8 cellular contexts compared by ENCODE assay signal in the genomic region with DNA sequence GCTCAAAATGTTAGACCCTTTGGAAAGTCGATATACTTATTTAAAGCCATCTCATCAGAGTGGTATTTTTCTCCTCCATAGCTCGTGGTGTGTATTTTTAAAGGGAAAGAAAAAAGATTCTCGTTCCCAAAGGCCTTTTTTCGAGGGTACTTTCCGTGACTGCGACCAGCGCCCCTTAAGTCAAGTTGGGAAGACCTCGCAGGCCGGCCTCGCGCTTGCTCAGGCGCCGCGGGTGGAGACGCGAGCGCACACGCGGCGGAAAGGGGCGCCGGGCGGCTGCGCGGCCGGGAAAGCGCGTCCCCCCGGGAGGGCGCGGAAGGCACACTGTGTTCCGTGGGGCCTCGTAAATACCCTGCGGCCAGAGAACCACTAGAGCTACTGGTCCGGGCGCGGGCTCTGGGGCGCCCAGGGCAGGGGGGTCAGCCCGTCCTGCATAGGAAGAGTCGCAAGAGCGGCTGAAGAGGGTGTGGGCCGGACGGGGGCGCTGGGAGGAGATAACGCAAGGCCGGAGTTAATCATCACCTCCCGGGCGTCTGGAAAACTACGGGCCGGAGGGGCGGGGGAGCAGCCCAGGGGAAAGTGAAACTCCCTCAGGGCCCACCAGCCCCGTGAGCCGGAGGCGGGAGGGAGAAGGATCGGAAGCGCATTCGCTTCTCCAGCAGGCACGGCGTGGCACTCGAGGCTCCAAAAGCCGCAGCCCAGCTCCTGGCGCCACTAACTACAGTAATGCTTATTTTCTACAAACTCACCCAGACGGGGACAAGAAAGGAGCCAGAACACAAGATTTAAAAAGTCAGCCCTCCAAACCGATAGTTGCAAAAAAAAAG. TPM values are rescaled to one million over a fixed set of nuclear protein-coding genes. Genes with fewer than 3 reads are reported as not detected.
DNase-seq lines count a peak whose midpoint lies in the region; ATAC-seq and TF ChIP-seq lines count a peak whose summit lies in the region.

No MANE protein-coding gene starts in this region.

- no peaks in the 10 kb centered on the region for H3K36me3 ChIP-seq in CD4-positive, alpha-beta memory T cell (ENCODE audit: insufficient read depth, low read length)
- H3K36me3 ChIP-seq in endocrine pancreas (ENCODE audit: control insufficient read depth, insufficient read depth, low read length), result no peaks in the 10 kb centered on the region

- H3K9ac ChIP-seq in endocrine pancreas (ENCODE audit: control insufficient read depth, insufficient read depth, low read length), result peak overlapping the region; percentile 97

- peak overlapping the region; percentile 97 to 100 (median 100) for H3K4me3 Mint-ChIP-seq in CD4-positive, alpha-beta memory T cell
- peak overlapping the region; percentile 99 for H3K4me3 Mint-ChIP-seq in activated CD8-positive, alpha-beta memory T cell treated with anti-CD3 and anti-CD28 coated beads, Interleukin-2, amount 10 ng/mL, durations not matched to agents 7 days and 5 days
- peak overlapping the region; percentile 99 for H3K4me3 Mint-ChIP-seq in mesothelial cell of epicardium

- peaks cover 2 to 5% of the 10 kb centered on the region in 2 donors for H3K27me3 Mint-ChIP-seq in CD4-positive, alpha-beta memory T cell
- peaks cover 2% of the 10 kb centered on the region for H3K27me3 Mint-ChIP-seq in activated CD8-positive, alpha-beta memory T cell treated with anti-CD3 and anti-CD28 coated beads, Interleukin-2, amount 10 ng/mL, durations not matched to agents 7 days and 5 days
- H3K27me3 Mint-ChIP-seq in mesothelial cell of epicardium (ENCODE audit: low read depth), result no peaks in the 10 kb centered on the region

- peaks cover 0 to 15% (median 0%) of the 10 kb centered on the region in 8 donors for H3K9me3 Mint-ChIP-seq in CD4-positive, alpha-beta memory T cell
- H3K9me3 Mint-ChIP-seq in activated CD8-positive, alpha-beta memory T cell treated with anti-CD3 and anti-CD28 coated beads, Interleukin-2, amount 10 ng/mL, durations not matched to agents 7 days and 5 days (ENCODE audit: low read depth), result no peaks in the 10 kb centered on the region
- H3K9me3 Mint-ChIP-seq in mesothelial cell of epicardium, result no peaks in the 10 kb centered on the region

- peak in 1 of 5 donors; percentile 78 for DNase-seq in CD4-positive, alpha-beta memory T cell
- DNase-seq in NOMO-1 (lab: John Stamatoyannopoulos, UW; ENCODE audit: unreplicated experiment in 2 of 2) (peak; percentile 78 to 85), mesothelial cell of epicardium (ENCODE audit: low spot score in 2 of 2, unreplicated experiment in 2 of 2) (peak; percentile 64 to 81)
- DNase-seq in activated CD8-positive, alpha-beta memory T cell treated with anti-CD3 and anti-CD28 coated beads, Interleukin-2, amount 10 ng/mL, durations not matched to agents 7 days and 5 days, result peak; percentile 83
- DNase-seq in stimulated activated CD8-positive, alpha-beta memory T cell treated with anti-CD3 and anti-CD28 coated beads, Interleukin-15, amount 100 ng/mL, for 24 hours (ENCODE audit: low read depth), result peak; percentile 51

- CTCF ChIA-PET in CD4-positive, alpha-beta memory T cell (lab: Charles Lee; ENCODE audit: partially characterized antibody), result interaction anchor here (0.8 to 5.4 kb wide), 18 partner anchors 12 to 593 kb away, joined by 3 to 29 read pairs (median 4); a partner anchor contains a TSS
- CTCF ChIA-PET in activated CD8-positive, alpha-beta memory T cell treated with anti-CD3 and anti-CD28 coated beads, Interleukin-2, amount 10 ng/mL, durations not matched to agents 7 days and 5 days (lab: Charles Lee), result interaction anchor here (0.7 to 3.3 kb wide), 14 partner anchors 9 to 245 kb away, joined by 3 to 27 read pairs (median 4); a partner anchor contains a TSS

- intact Hi-C loops in CD4-positive, alpha-beta memory T cell (cut with micrococcal nuclease), result loop anchor here (1.0 to 5.0 kb wide), 5 partner anchors 80 to 1212 kb away; a partner anchor contains a TSS

- peaks cover 3 to 33% of the 10 kb centered on the region in 2 donors for H3K36me3 Mint-ChIP-seq in CD4-positive, alpha-beta memory T cell
- H3K36me3 Mint-ChIP-seq in activated CD8-positive, alpha-beta memory T cell treated with anti-CD3 and anti-CD28 coated beads, Interleukin-2, amount 10 ng/mL, durations not matched to agents 7 days and 5 days, result peaks cover 11% of the 10 kb centered on the region
- no peaks in the 10 kb centered on the region for H3K36me3 Mint-ChIP-seq in mesothelial cell of epicardium

- H3K27me3 ChIP-seq in CD4-positive, alpha-beta memory T cell (ENCODE audit: insufficient read depth, low read length), result no peaks in the 10 kb centered on the region
- H3K27me3 ChIP-seq in endocrine pancreas (ENCODE audit: control insufficient read depth, insufficient read depth, low read length), result no peaks in the 10 kb centered on the region

- POLR2A ChIA-PET in CD4-positive, alpha-beta memory T cell (lab: Charles Lee; ENCODE audit: partially characterized antibody), result interaction anchor here (0.7 to 6.8 kb wide), 30 partner anchors 11 to 1211 kb away, joined by 3 to 104 read pairs (median 5); a partner anchor contains a TSS

- H3K4me1 Mint-ChIP-seq in CD4-positive, alpha-beta memory T cell, result peaks cover 32 to 82% (median 44%) of the 10 kb centered on the region in 4 donors
- H3K4me1 Mint-ChIP-seq in activated CD8-positive, alpha-beta memory T cell treated with anti-CD3 and anti-CD28 coated beads, Interleukin-2, amount 10 ng/mL, durations not matched to agents 7 days and 5 days, result peaks cover 55% of the 10 kb centered on the region
- H3K4me1 Mint-ChIP-seq in mesothelial cell of epicardium, result peaks cover 67% of the 10 kb centered on the region

- H3K9me3 ChIP-seq in CD4-positive, alpha-beta memory T cell (ENCODE audit: control insufficient read depth in 1 of 2, low read length in 2 of 2), result no peaks in the 10 kb centered on the region
- H3K9me3 ChIP-seq in endocrine pancreas (ENCODE audit: control insufficient read depth, low read length), result no peaks in the 10 kb centered on the region

- peak overlapping the region; percentile 81 for H3K27ac ChIP-seq in CD4-positive, alpha-beta memory T cell (ENCODE audit: low read depth, low read length)

- H3K4me3 ChIP-seq in CD4-positive, alpha-beta memory T cell (ENCODE audit: low read length in 2 of 2), result peak overlapping the region; percentile 92 to 99
- peak overlapping the region; percentile 96 for H3K4me3 ChIP-seq in endocrine pancreas (ENCODE audit: control insufficient read depth, insufficient read depth, low read length)

- peak; percentile 49 for ATAC-seq in GM19395 (IDR thresholded peaks at IDR 0.05; ENCODE audit: unreplicated experiment)
- peak; percentile 14 for ATAC-seq in HG03558 (IDR thresholded peaks at IDR 0.05; ENCODE audit: extremely low read depth, unreplicated experiment)
- ATAC-seq in activated CD8-positive, alpha-beta memory T cell treated with anti-CD3 and anti-CD28 coated beads, Interleukin-2, amount 10 ng/mL, durations not matched to agents 7 days and 5 days, result peak; percentile 44

- no peak for TF ChIP-seq CTCF in mesothelial cell of epicardium (IDR thresholded peaks at IDR 0.05; ENCODE audit: unreplicated experiment)

- H3K27ac Mint-ChIP-seq in CD4-positive, alpha-beta memory T cell, result peak overlapping the region; percentile 99 to 100 (median 99)
- peak overlapping the region; percentile 98 for H3K27ac Mint-ChIP-seq in activated CD8-positive, alpha-beta memory T cell treated with anti-CD3 and anti-CD28 coated beads, Interleukin-2, amount 10 ng/mL, durations not matched to agents 7 days and 5 days
- peak overlapping the region; percentile 100 for H3K27ac Mint-ChIP-seq in mesothelial cell of epicardium

- H3K4me1 ChIP-seq in CD4-positive, alpha-beta memory T cell (ENCODE audit: insufficient read depth, low read length), result peaks cover 44% of the 10 kb centered on the region
- peaks cover 41% of the 10 kb centered on the region for H3K4me1 ChIP-seq in endocrine pancreas (ENCODE audit: control insufficient read depth, insufficient read depth, low read length)

RNA-seq across cellular contexts. Expression of a gene that starts 1.2 kb away (rescaled TPM):
- total RNA-seq in CD4-positive, alpha-beta memory T cell, result 1 to 10 TPM; 8.4 to 9.1 TPM
- polyA plus RNA-seq in CD4-positive, alpha-beta memory T cell, result 1 to 10 TPM; 1.9 to 4.1 TPM
- total RNA-seq in activated CD8-positive, alpha-beta memory T cell treated with anti-CD3 and anti-CD28 coated beads, Interleukin-2, amount 10 ng/mL, durations not matched to agents 7 days and 5 days, result 10 to 100 TPM in 1 of 2 experiments, 1 to 10 TPM in 1; 8.4 to 13.2 TPM
- 9.2 to 9.5 TPM (median 9.4 TPM) in 3 replicates for total RNA-seq in mesothelial cell of epicardium

RNA-seq across cellular contexts. Expression of a gene that starts 41.0 kb away (rescaled TPM):
- 100 to 1,000 TPM; 188 to 192 TPM for total RNA-seq in CD4-positive, alpha-beta memory T cell
- 100 to 1,000 TPM; 136 to 149 TPM for polyA plus RNA-seq in CD4-positive, alpha-beta memory T cell
- 100 to 1,000 TPM; 120 to 143 TPM for total RNA-seq in activated CD8-positive, alpha-beta memory T cell treated with anti-CD3 and anti-CD28 coated beads, Interleukin-2, amount 10 ng/mL, durations not matched to agents 7 days and 5 days
- 76.9 to 78.0 TPM (median 77.4 TPM) in 3 replicates for total RNA-seq in mesothelial cell of epicardium
